13 cellular contexts compared by ENCODE assay signal in genomic region chr16:66473654-66474519, GRCh38. TPM values are rescaled to one million over a fixed set of nuclear protein-coding genes. Genes with fewer than 3 reads are reported as not detected.
DNase-seq lines count a peak whose midpoint lies in the region; ATAC-seq and FAIRE-seq lines count a peak whose summit lies in the region.
"Had no signal": no experiment of that assay in that cellular context is flagged by ENCODE, and none has a peak within 500 bp of the region (broad histone marks: within the 10 kb centered on the region; RNA-seq: fewer than 3 reads in every experiment).

No MANE protein-coding gene starts in this region.

- ATAC-seq in HG03108 (IDR thresholded peaks at IDR 0.05; ENCODE audit: unreplicated experiment) = no peak
- ATAC-seq: A549 had no signal

- peak; percentile 16 for FAIRE-seq in HTR-8/SVneo (lab: Jason Lieb, UNC)
- FAIRE-seq: A549, kidney had no signal

- DNase-seq in NCI-H2081 (lab: John Stamatoyannopoulos, UW) = peak; percentile 53 to 86
- DNase-seq in NCI-H2081 treated with DMSO at 0.1 percent for 48 hours (lab: John Stamatoyannopoulos, UW) = no peak
- no peak for DNase-seq in HTR-8/SVneo (ENCODE audit: insufficient read length, low spot score)
- peak; percentile 66 for DNase-seq in SHP77 treated with DMSO at 0.1 percent for 48 hours (lab: John Stamatoyannopoulos, UW)
- DNase-seq in mesenteric fat pad (ENCODE audit: low spot score) = peak; percentile 68
- DNase-seq in AML-193 (lab: John Stamatoyannopoulos, UW) = no peak
- DNase-seq in kidney glomerular epithelial cell (lab: John Stamatoyannopoulos, UW) = no peak
- DNase-seq: foreskin fibroblast, kidney, tibial artery had no signal

RNA-seq across cellular contexts. Expression of gene BEAN1, which starts 46.8 kb away (rescaled TPM):
- 0.51 TPM for total RNA-seq in mesenteric fat pad
- total RNA-seq: skeletal muscle tissue had no signal

Comparison
In these comparisons a context has a peak if more than half of its experiments do, and no peak if none do; other contexts are left out.
1. DNase-seq: peak in NCI-H2081 (2 of 2), SHP77 treated with DMSO at 0.1 percent for 48 hours (single experiment) and mesenteric fat pad (single experiment); none in NCI-H2081 treated with DMSO at 0.1 percent for 48 hours (single experiment), HTR-8/SVneo (single experiment), AML-193 (0 of 2) and kidney glomerular epithelial cell (single experiment).